Comparison of ENCODE assay signal across 8 cellular contexts in the genomic region with DNA sequence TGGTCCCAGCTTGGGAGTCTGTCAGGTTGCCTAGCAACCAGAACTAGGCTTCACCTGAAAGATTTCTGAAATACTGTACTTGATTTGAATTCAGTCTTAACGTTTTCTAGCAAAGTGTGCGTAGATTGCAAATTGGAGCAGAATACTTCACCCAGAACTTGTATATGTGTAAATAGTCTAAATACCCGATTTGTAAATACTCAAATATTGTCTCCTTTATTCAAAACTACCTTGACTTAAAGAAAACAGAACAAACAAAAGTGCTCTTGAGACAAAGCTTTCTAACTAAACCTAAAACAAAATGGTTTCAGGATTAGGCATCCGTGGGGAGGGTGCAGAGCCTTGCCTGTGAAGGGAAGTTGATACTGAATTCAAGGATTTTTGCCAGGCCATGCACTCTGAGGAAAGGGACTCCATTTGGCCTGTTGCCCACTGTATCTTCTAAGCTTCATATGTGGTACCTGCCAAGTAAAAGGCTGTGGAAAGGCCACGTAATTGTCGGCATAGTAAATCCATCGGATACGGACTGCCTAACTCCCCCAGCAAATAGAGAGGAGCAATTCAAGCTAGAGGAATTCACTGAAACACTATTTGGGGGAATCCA. TPM values are rescaled to one million over a fixed set of nuclear protein-coding genes. Genes with fewer than 3 reads are reported as not detected.
DNase-seq lines count a peak whose midpoint lies in the region; ATAC-seq and TF ChIP-seq lines count a peak whose summit lies in the region.

No MANE protein-coding gene starts in this region.

- peaks cover 39% of the 10 kb centered on the region for H3F3A ChIP-seq in PC-9 (ENCODE audit: insufficient read depth, low read depth)

- peaks cover 18% of the 10 kb centered on the region for H3K36me3 Mint-ChIP-seq in activated T-cell treated with anti-CD3 and anti-CD28 coated beads, Interleukin-2, amount 50 U/mL, for 4 hours (ENCODE audit: insufficient read depth)
- no peaks in the 10 kb centered on the region for H3K36me3 Mint-ChIP-seq in osteocyte (ENCODE audit: unreplicated experiment)

- H3K9me3 ChIP-seq in PC-9 (ENCODE audit: insufficient read depth, low read depth), result peaks cover 6% of the 10 kb centered on the region; the same call in 1 of the 2 replicates
- H3K9me3 ChIP-seq in endocrine pancreas (ENCODE audit: control insufficient read depth, low read length), result no peaks in the 10 kb centered on the region

- CTCF ChIA-PET in PC-9 (lab: Charles Lee), result interaction anchor here (0.6 to 3.5 kb wide), 3 partner anchors 76 to 362 kb away, joined by 3 to 35 read pairs (median 6); partner anchors contain the start of gene TMEM267

- H3K9me3 Mint-ChIP-seq in activated T-cell treated with anti-CD3 and anti-CD28 coated beads, Interleukin-2, amount 50 U/mL, for 4 hours, result peaks cover 10% of the 10 kb centered on the region
- no peaks in the 10 kb centered on the region for H3K9me3 Mint-ChIP-seq in osteocyte (ENCODE audit: unreplicated experiment)

- H3K4me1 ChIP-seq in PC-9 (replicated peaks; ENCODE audit: insufficient read depth), result peaks cover 59% of the 10 kb centered on the region
- no peaks in the 10 kb centered on the region for H3K4me1 ChIP-seq in endocrine pancreas (ENCODE audit: control insufficient read depth, insufficient read depth, low read length)

- H2AFZ ChIP-seq in PC-9, result peak overlapping the region; percentile 72

- peaks cover 35% of the 10 kb centered on the region for H4K20me1 ChIP-seq in PC-9 (ENCODE audit: insufficient read depth)

- no peak overlapping the region for H3K9ac ChIP-seq in endocrine pancreas (ENCODE audit: control insufficient read depth, insufficient read depth, low read length)

- POLR2A ChIA-PET in PC-9 (lab: Charles Lee; ENCODE audit: unreplicated experiment), result interaction anchor here (0.6 to 1.7 kb wide), 15 partner anchors 18 to 783 kb away, joined by 3 to 42 read pairs (median 4); partner anchors contain the start of genes C5orf34, TMEM267 and ZNF131

- H3K27me3 ChIP-seq in PC-9 (ENCODE audit: insufficient read depth, low read depth) (no peaks in the 10 kb centered on the region), endocrine pancreas (ENCODE audit: control insufficient read depth, insufficient read depth, low read length) (no peaks in the 10 kb centered on the region)

- H3K27me3 Mint-ChIP-seq in activated T-cell treated with anti-CD3 and anti-CD28 coated beads, Interleukin-2, amount 50 U/mL, for 4 hours (ENCODE audit: low read depth), result no peaks in the 10 kb centered on the region
- H3K27me3 Mint-ChIP-seq in osteocyte (ENCODE audit: unreplicated experiment), result no peaks in the 10 kb centered on the region

- no peak for ATAC-seq in activated T-cell treated with anti-CD3 and anti-CD28 coated beads, Interleukin-2, amount 50 U/mL, for 4 hours

- peak overlapping the region; percentile 72 for H3K4me2 ChIP-seq in PC-9

- H3K36me3 ChIP-seq in PC-9 (ENCODE audit: low read depth) (peaks cover 24% of the 10 kb centered on the region; the same call in 1 of the 2 replicates), endocrine pancreas (ENCODE audit: control insufficient read depth, insufficient read depth, low read length) (no peaks in the 10 kb centered on the region)

- H3K4me3 Mint-ChIP-seq in activated T-cell treated with anti-CD3 and anti-CD28 coated beads, Interleukin-2, amount 50 U/mL, for 4 hours, result peak overlapping the region; percentile 97
- H3K4me3 Mint-ChIP-seq in osteocyte (ENCODE audit: unreplicated experiment), result peak overlapping the region; percentile 95

- H3K9me2 ChIP-seq in PC-9 (ENCODE audit: insufficient read depth), result no peaks in the 10 kb centered on the region

- peak overlapping the region; percentile 97 for H3K27ac Mint-ChIP-seq in osteocyte (ENCODE audit: unreplicated experiment)

- no peak for TF ChIP-seq CTCF in PC-9 (conservative IDR thresholded peaks at IDR 0.05)
- no peak for TF ChIP-seq CTCF in osteocyte (IDR thresholded peaks at IDR 0.05)

- no peak for DNase-seq in activated T-cell treated with anti-CD3 and anti-CD28 coated beads, Interleukin-2, amount 50 U/mL, for 4 hours
- DNase-seq in activated T-cell treated with anti-CD3 and anti-CD28 coated beads, Interleukin-2, amount 50 U/mL, for 1 hour, result no peak
- DNase-seq in PC-9, result peak in 1 of 2 experiments; percentile 11
- DNase-seq in osteocyte (ENCODE audit: extremely low spot score, unreplicated experiment), result no peak
- no peak for DNase-seq in KG1 (lab: John Stamatoyannopoulos, UW)
- DNase-seq in ureter (ENCODE audit: low spot score), result no peak
- DNase-seq in RKO (ENCODE audit: low spot score), result no peak

- BruUV-seq in PC-9 (replicated peaks; lab: Mats Ljungman, UMichigan), result TSS peak; percentile 86

- peaks cover 65% of the 10 kb centered on the region for H3K4me1 Mint-ChIP-seq in activated T-cell treated with anti-CD3 and anti-CD28 coated beads, Interleukin-2, amount 50 U/mL, for 4 hours (ENCODE audit: low read depth)
- peaks cover 36% of the 10 kb centered on the region for H3K4me1 Mint-ChIP-seq in osteocyte (ENCODE audit: unreplicated experiment)

- intact Hi-C loops in PC-9 (cut with micrococcal nuclease; ENCODE audit: unreplicated experiment), result loop anchor here (1.0 to 10.0 kb wide), 13 partner anchors 75 to 458 kb away; partner anchors contain the start of genes C5orf34, NNT, PAIP1 and TMEM267

- peak overlapping the region; percentile 69 for H3K27ac ChIP-seq in PC-9

- peaks cover 42% of the 10 kb centered on the region for H3K79me2 ChIP-seq in PC-9 (ENCODE audit: low read depth)

- H3K4me3 ChIP-seq in PC-9 (peak overlapping the region; percentile 51), endocrine pancreas (ENCODE audit: control insufficient read depth, insufficient read depth, low read length) (peak overlapping the region; percentile 56)

RNA-seq across cellular contexts. Expression of gene HMGCS1, which starts 0.7 kb away (rescaled TPM):
- 100 to 1,000 TPM in 2 of 3 donors, 10 to 100 TPM in 1; 96.5 to 122 (median 106) TPM for total RNA-seq in activated T-cell treated with anti-CD3 and anti-CD28 coated beads, Interleukin-2, amount 50 U/mL, for 4 hours
- 152 and 189 TPM in 2 replicates for total RNA-seq in PC-9 (2021)
- total RNA-seq in osteocyte, result 47.7 and 49.1 TPM in 2 replicates
- 131 TPM for total RNA-seq in ureter
